ENCODE assay signal across 1 cellular context in genomic region chr9:84772511-84772910, GRCh38.
TF ChIP-seq lines count a peak whose summit lies in the region.

No MANE protein-coding gene starts in this region.

TF ChIP-seq in endothelial cell of umbilical vein, 7 proteins besides CTCF, POLR2A, EP300 and RAD21 (continued from another document):
- TF ChIP-seq EZH2 (IDR thresholded peaks at IDR 0.05; ENCODE audit: borderline replicate concordance, low read depth, low read length, severe bottlenecking), result no peak
